Comparison of ENCODE assay signal across 8 cellular contexts in the genomic region with DNA sequence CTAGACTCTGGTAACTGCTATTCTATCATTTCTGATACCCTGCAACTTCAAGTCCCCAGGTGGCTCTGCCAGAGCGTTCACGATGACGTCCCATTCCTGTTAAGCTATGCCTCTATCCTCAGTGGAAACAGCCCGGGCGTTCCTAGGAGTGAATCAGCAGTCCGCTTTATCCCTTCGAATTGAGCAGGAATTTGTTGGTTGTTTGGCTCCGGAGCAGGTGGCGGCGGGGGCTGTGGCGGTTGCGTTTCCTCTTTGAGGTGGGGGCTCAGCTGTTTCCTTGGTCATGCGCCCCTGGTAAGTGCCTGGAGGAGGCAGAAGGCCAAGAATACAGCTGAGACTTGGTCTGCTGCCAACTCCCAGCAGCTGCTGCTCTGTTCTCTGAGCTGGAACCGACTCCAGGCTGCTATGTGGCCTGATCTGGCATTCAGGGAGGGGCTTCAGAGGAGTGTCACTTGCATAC.
DNase-seq lines count a peak whose midpoint lies in the region; ATAC-seq and TF ChIP-seq lines count a peak whose summit lies in the region.

No MANE protein-coding gene starts in this region.

- no peak overlapping the region for H3K4me3 ChIP-seq in GM06990 (replicated peaks; ENCODE audit: low read depth, low read length)

- no peak for TF ChIP-seq CTCF in GM06990 (IDR thresholded peaks at IDR 0.05; ENCODE audit: insufficient read depth, low read length, poor library complexity, severe bottlenecking)

- ATAC-seq in HG03139 (IDR thresholded peaks at IDR 0.05; ENCODE audit: unreplicated experiment) (peak; percentile 78), HG03457 (IDR thresholded peaks at IDR 0.05; ENCODE audit: unreplicated experiment) (no peak)

- H3K36me3 ChIP-seq in GM06990 (ENCODE audit: control insufficient read depth, insufficient read depth, low read length): no peaks in the 10 kb centered on the region

- TF ChIP-seq POLR2A in erythroblast (IDR thresholded peaks at IDR 0.05; ENCODE audit: low read length): no peak

- DNase-seq in GM06990 (ENCODE audit: extremely low read depth, insufficient read length) (peak; percentile 20), NCI-H524 treated with DMSO at 0.1 percent for 48 hours (lab: John Stamatoyannopoulos, UW) (peak; percentile 95), erythroblast (lab: John Stamatoyannopoulos, UW) (peak; percentile 34 to 60), nucleus accumbens (lab: John Stamatoyannopoulos, UW) (peak in 55 of 56 donors; percentile 32 to 90 (median 80)), germinal center (ENCODE audit: low spot score) (no peak)
- no peak for DNase-seq in activated CD4-positive, alpha-beta T cell treated with anti-CD3 and anti-CD28 coated beads for 1 hour

- no peaks in the 10 kb centered on the region for H3K27me3 ChIP-seq in GM06990 (replicated peaks; ENCODE audit: control insufficient read depth, insufficient read depth, low read length)

Comparison
In these comparisons a context has a peak if more than half of its experiments do, and no peak if none do; other contexts are left out.
1. DNase-seq: peak in GM06990 (single experiment), NCI-H524 treated with DMSO at 0.1 percent for 48 hours (single experiment), erythroblast (2 of 2) and nucleus accumbens (55 of 56); none in activated CD4-positive, alpha-beta T cell treated with anti-CD3 and anti-CD28 coated beads for 1 hour (single experiment) and germinal center (single experiment).